8 cellular contexts compared by ENCODE assay signal in genomic region chr1:23799570-23800395, GRCh38. TPM values are rescaled to one million over a fixed set of nuclear protein-coding genes. Genes with fewer than 3 reads are reported as not detected.
DNase-seq lines count a peak whose midpoint lies in the region; ATAC-seq and TF ChIP-seq lines count a peak whose summit lies in the region.

No MANE protein-coding gene starts in this region.

- peak overlapping the region; percentile 98 for H3K27ac ChIP-seq in psoas muscle

- TF ChIP-seq POLR2A in NB4 (IDR thresholded peaks at IDR 0.05; ENCODE audit: extremely low read depth, insufficient read length): no peak

- H3K27me3 Mint-ChIP-seq in activated naive CD4-positive, alpha-beta T cell treated with anti-CD3 and anti-CD28 coated beads, Interleukin-2, amount 50 U/mL, for 24 hours: no peaks in the 10 kb centered on the region

- H3K4me1 ChIP-seq in psoas muscle: peaks cover 13% of the 10 kb centered on the region

- peak overlapping the region; percentile 93 for H3K4me3 Mint-ChIP-seq in activated naive CD4-positive, alpha-beta T cell treated with anti-CD3 and anti-CD28 coated beads, Interleukin-2, amount 50 U/mL, for 24 hours

- DNase-seq in Daoy (ENCODE audit: low read depth) (peak; percentile 97), NB4 (ENCODE audit: low read depth) (peak; percentile 69), left cardiac atrium (peak; percentile 75), psoas muscle (peak; percentile 52 to 67), NCI-H1436 (lab: John Stamatoyannopoulos, UW) (no peak)

- no peaks in the 10 kb centered on the region for H3K9me3 ChIP-seq in psoas muscle

- H3K27me3 ChIP-seq in psoas muscle (ENCODE audit: insufficient read depth in 3 of 3, low read length in 2 of 3): no peaks in the 10 kb centered on the region

- WGBS in psoas muscle, 3 donors: 4 to 5% (median 4%) methylated on average over 33 to 47 of the region's 47 CpGs

- H3K36me3 ChIP-seq in psoas muscle (ENCODE audit: insufficient read depth in 1 of 2, low read depth in 1 of 2): peaks cover 0 to 49% of the 10 kb centered on the region in 2 donors

- peaks cover 1% of the 10 kb centered on the region for H3K36me3 Mint-ChIP-seq in activated naive CD4-positive, alpha-beta T cell treated with anti-CD3 and anti-CD28 coated beads, Interleukin-2, amount 50 U/mL, for 24 hours

- no peaks in the 10 kb centered on the region for H3K9me3 Mint-ChIP-seq in activated naive CD4-positive, alpha-beta T cell treated with anti-CD3 and anti-CD28 coated beads, Interleukin-2, amount 50 U/mL, for 24 hours

- peak overlapping the region; percentile 87 for H3K27ac Mint-ChIP-seq in activated naive CD4-positive, alpha-beta T cell treated with anti-CD3 and anti-CD28 coated beads, Interleukin-2, amount 50 U/mL, for 24 hours

- H3K4me1 Mint-ChIP-seq in activated naive CD4-positive, alpha-beta T cell treated with anti-CD3 and anti-CD28 coated beads, Interleukin-2, amount 50 U/mL, for 24 hours: peaks cover 11% of the 10 kb centered on the region

- ATAC-seq in GM21576 (IDR thresholded peaks at IDR 0.05; ENCODE audit: unreplicated experiment): peak; percentile 11
- ATAC-seq in left cardiac atrium: peak; percentile 40 to 49
- peak; percentile 33 to 57 (median 52) for ATAC-seq in psoas muscle
- no peak for ATAC-seq in GM21515 (IDR thresholded peaks at IDR 0.05; ENCODE audit: unreplicated experiment)

- intact Hi-C loops in left cardiac atrium (cut with DNase I): no loop called here
- intact Hi-C loops in psoas muscle (cut with DNase I): no loop called here

- TF ChIP-seq CTCF in NB4 (IDR thresholded peaks at IDR 0.05; ENCODE audit: low read depth, low read length) (no peak), psoas muscle (IDR thresholded peaks at IDR 0.05) (no peak)

- H3K4me3 ChIP-seq in NB4 (ENCODE audit: low read depth, low read length) (peak overlapping the region; percentile 79), psoas muscle (peak overlapping the region; percentile 97)

RNA-seq across cellular contexts. Expression of gene GALE, which starts 0.8 kb away (rescaled TPM):
- total RNA-seq in Daoy (2014; rRNA removed; shearing (Covaris generic)): 108 and 110 TPM in 2 replicates
- total RNA-seq in left cardiac atrium (10 to 100 TPM in 1 of 2 donors, 1 to 10 TPM in 1; 9.7 to 16.0 TPM), psoas muscle (1 to 10 TPM; 6.4 to 7.7 (median 6.9) TPM)
- polyA plus RNA-seq in psoas muscle: 10 to 100 TPM in 2 of 3 donors, 1 to 10 TPM in 1; 8.5 to 69.9 (median 11.2) TPM

RNA-seq across cellular contexts. Expression of gene LYPLA2, which starts 8.8 kb away (rescaled TPM):
- total RNA-seq in Daoy (2014; rRNA removed; shearing (Covaris generic)): 103 and 113 TPM in 2 replicates
- 10 to 100 TPM; 32.3 to 36.4 TPM for total RNA-seq in left cardiac atrium
- total RNA-seq in psoas muscle: 10 to 100 TPM; 24.0 to 35.2 (median 28.6) TPM
- 10 to 100 TPM; 37.0 to 97.6 (median 43.3) TPM for polyA plus RNA-seq in psoas muscle

RNA-seq across cellular contexts. Expression of gene PITHD1, which starts 21.6 kb away (rescaled TPM):
- total RNA-seq in Daoy (2014; rRNA removed; shearing (Covaris generic)): 131 TPM in 2 replicates
- total RNA-seq in left cardiac atrium (10 to 100 TPM; 34.9 to 39.6 TPM), psoas muscle (10 to 100 TPM; 53.4 to 72.1 (median 63.4) TPM)
- polyA plus RNA-seq in psoas muscle: 100 to 1,000 TPM in 2 of 3 donors, 10 to 100 TPM in 1; 45.2 to 162 (median 116) TPM

RNA-seq across cellular contexts. Expression of gene HMGCL, which starts 25.4 kb away (rescaled TPM):
- 20.5 and 27.0 TPM in 2 replicates for total RNA-seq in Daoy (2014; rRNA removed; shearing (Covaris generic))
- 10 to 100 TPM; 23.1 to 23.4 TPM for total RNA-seq in left cardiac atrium
- 10 to 100 TPM; 27.2 to 55.4 (median 35.4) TPM for total RNA-seq in psoas muscle
- polyA plus RNA-seq in psoas muscle: 10 to 100 TPM; 19.6 to 38.4 (median 25.0) TPM

RNA-seq across cellular contexts. Expression of gene ELOA, which starts 56.5 kb away (rescaled TPM):
- 83.0 and 85.5 TPM in 2 replicates for total RNA-seq in Daoy (2014; rRNA removed; shearing (Covaris generic))
- total RNA-seq in left cardiac atrium (10 to 100 TPM; 30.0 to 30.2 TPM), psoas muscle (10 to 100 TPM; 41.4 to 68.9 (median 52.3) TPM)
- polyA plus RNA-seq in psoas muscle: 10 to 100 TPM; 19.8 to 53.1 (median 36.2) TPM
